Comparison of ENCODE assay signal across 17 cellular contexts in genomic region chr20:3121955-3122610, GRCh38. TPM values are rescaled to one million over a fixed set of nuclear protein-coding genes. Genes with fewer than 3 reads are reported as not detected.
DNase-seq lines count a peak whose midpoint lies in the region; ATAC-seq and TF ChIP-seq lines count a peak whose summit lies in the region.
"Had no signal": no experiment of that assay in that cellular context is flagged by ENCODE, and none has a peak within 500 bp of the region (broad histone marks: within the 10 kb centered on the region; RNA-seq: fewer than 3 reads in every experiment).

No MANE protein-coding gene starts in this region.

- H3K36me3 ChIP-seq in Karpas-422 (ENCODE audit: insufficient read depth, low read length): peaks cover 3% of the 10 kb centered on the region

- no peak for DNase-seq in activated CD4-positive, alpha-beta T cell treated with anti-CD3 and anti-CD28 coated beads, Interleukin-2, amount 10 ng/mL, durations not matched to agents 24 days and 14 days
- no peak for DNase-seq in activated CD4-positive, alpha-beta T cell treated with anti-CD3 and anti-CD28 coated beads, Interleukin-2, amount 50 U/mL, for 4 hours
- DNase-seq in Karpas-422 (peak; percentile 47), neural crest cell (ENCODE audit: low read depth, low spot score) (no peak), NCI-H187 treated with DMSO at 0.1 percent for 48 hours (lab: John Stamatoyannopoulos, UW) (no peak), NK-92 (lab: John Stamatoyannopoulos, UW; ENCODE audit: unreplicated experiment) (no peak), NCI-H2081 (lab: John Stamatoyannopoulos, UW) (no peak)
- no peak for DNase-seq in activated naive CD4-positive, alpha-beta T cell treated with anti-CD3 and anti-CD28 coated beads, Interleukin-2, amount 50 U/mL, for 72 hours (ENCODE audit: low spot score in 2 of 2)
- DNase-seq: ACHN, activated gamma-delta T cell, foreskin fibroblast, NCI-H1694 treated with DMSO at 0.1 percent for 48 hours, NCI-H524 treated with DMSO at 0.1 percent for 48 hours had no signal

- no peaks in the 10 kb centered on the region for H3K4me1 ChIP-seq in Karpas-422 (ENCODE audit: low read length)

- ATAC-seq in activated naive CD4-positive, alpha-beta T cell treated with anti-CD3 and anti-CD28 coated beads, Interleukin-2, amount 50 U/mL, for 72 hours: peak in 1 of 2 donors; percentile 38
- ATAC-seq: natural killer cell treated with Interleukin-12 subunit alpha and Interleukin-12 subunit beta and Interleukin-15 and Interleukin-18, amount 100 ng/mL, for 72 hours had no signal

- H3K36me3 Mint-ChIP-seq in activated CD4-positive, alpha-beta T cell treated with anti-CD3 and anti-CD28 coated beads, Interleukin-2, amount 10 ng/mL, durations not matched to agents 24 days and 14 days (ENCODE audit: low read depth): peaks cover 48% of the 10 kb centered on the region
- H3K36me3 Mint-ChIP-seq in activated naive CD4-positive, alpha-beta T cell treated with anti-CD3 and anti-CD28 coated beads, Interleukin-2, amount 50 U/mL, for 72 hours: peaks cover 31 to 46% of the 10 kb centered on the region in 2 donors
- H3K36me3 Mint-ChIP-seq in neural crest cell (ENCODE audit: low read depth): peaks cover 35% of the 10 kb centered on the region

- peaks cover under 1% of the 10 kb centered on the region for H3K9me3 ChIP-seq in Karpas-422 (ENCODE audit: low read length)

- no peaks in the 10 kb centered on the region for H3K9me2 ChIP-seq in Karpas-422 (replicated peaks; ENCODE audit: insufficient read depth, low read length)

- H3K27ac ChIP-seq in Karpas-422 (ENCODE audit: low read length): no peak overlapping the region

- peak overlapping the region; percentile 69 for H3K4me3 Mint-ChIP-seq in activated CD4-positive, alpha-beta T cell treated with anti-CD3 and anti-CD28 coated beads, Interleukin-2, amount 10 ng/mL, durations not matched to agents 24 days and 14 days
- H3K4me3 Mint-ChIP-seq in neural crest cell: no peak overlapping the region
- H3K4me3 Mint-ChIP-seq: natural killer cell treated with Interleukin-12 subunit alpha and Interleukin-12 subunit beta and Interleukin-15 and Interleukin-18, amount 100 ng/mL, for 72 hours had no signal

- TF ChIP-seq CTCF in neural crest cell (conservative IDR thresholded peaks at IDR 0.05): no peak

- no peak overlapping the region for H3K4me3 ChIP-seq in Karpas-422 (ENCODE audit: low read length)

- intact Hi-C loops in activated CD4-positive, alpha-beta T cell treated with anti-CD3 and anti-CD28 coated beads, Interleukin-2, amount 10 ng/mL, durations not matched to agents 24 days and 14 days (cut with micrococcal nuclease): loop anchor here (2.0 kb wide), 1 partner anchor 35 kb away; no protein-coding TSS in a partner anchor

- H3K9me3 Mint-ChIP-seq in activated CD4-positive, alpha-beta T cell treated with anti-CD3 and anti-CD28 coated beads, Interleukin-2, amount 10 ng/mL, durations not matched to agents 24 days and 14 days: no peaks in the 10 kb centered on the region
- peaks cover 5 to 6% of the 10 kb centered on the region in 2 donors for H3K9me3 Mint-ChIP-seq in activated naive CD4-positive, alpha-beta T cell treated with anti-CD3 and anti-CD28 coated beads, Interleukin-2, amount 50 U/mL, for 72 hours
- H3K9me3 Mint-ChIP-seq in neural crest cell: peaks cover 8% of the 10 kb centered on the region
- H3K9me3 Mint-ChIP-seq: natural killer cell treated with Interleukin-12 subunit alpha and Interleukin-12 subunit beta and Interleukin-15 and Interleukin-18, amount 100 ng/mL, for 72 hours had no signal

- H4K20me1 ChIP-seq in Karpas-422 (ENCODE audit: insufficient read depth, low read depth, low read length): no peaks in the 10 kb centered on the region

- H3K79me2 ChIP-seq in Karpas-422 (ENCODE audit: low read length): no peaks in the 10 kb centered on the region

- no peaks in the 10 kb centered on the region for H3K27me3 ChIP-seq in Karpas-422 (ENCODE audit: low read length)

- H3K27ac Mint-ChIP-seq in activated CD4-positive, alpha-beta T cell treated with anti-CD3 and anti-CD28 coated beads, Interleukin-2, amount 10 ng/mL, durations not matched to agents 24 days and 14 days: peak overlapping the region; percentile 82
- peak overlapping the region; percentile 88 to 89 for H3K27ac Mint-ChIP-seq in activated naive CD4-positive, alpha-beta T cell treated with anti-CD3 and anti-CD28 coated beads, Interleukin-2, amount 50 U/mL, for 72 hours
- H3K27ac Mint-ChIP-seq in neural crest cell (ENCODE audit: unreplicated experiment): peak overlapping the region; percentile 19
- H3K27ac Mint-ChIP-seq: natural killer cell treated with Interleukin-12 subunit alpha and Interleukin-12 subunit beta and Interleukin-15 and Interleukin-18, amount 100 ng/mL, for 72 hours had no signal

- H3K4me1 Mint-ChIP-seq in activated CD4-positive, alpha-beta T cell treated with anti-CD3 and anti-CD28 coated beads, Interleukin-2, amount 10 ng/mL, durations not matched to agents 24 days and 14 days: peaks cover 34% of the 10 kb centered on the region
- H3K4me1 Mint-ChIP-seq in neural crest cell: no peaks in the 10 kb centered on the region

- no peaks in the 10 kb centered on the region for H3K27me3 Mint-ChIP-seq in activated CD4-positive, alpha-beta T cell treated with anti-CD3 and anti-CD28 coated beads, Interleukin-2, amount 10 ng/mL, durations not matched to agents 24 days and 14 days
- H3K27me3 Mint-ChIP-seq in neural crest cell (ENCODE audit: low read depth): no peaks in the 10 kb centered on the region
- H3K27me3 Mint-ChIP-seq: natural killer cell treated with Interleukin-12 subunit alpha and Interleukin-12 subunit beta and Interleukin-15 and Interleukin-18, amount 100 ng/mL, for 72 hours had no signal

- no peak overlapping the region for H3K9ac ChIP-seq in Karpas-422 (ENCODE audit: low read length)

- H3K4me2 ChIP-seq in Karpas-422 (ENCODE audit: low read depth, low read length, poor library complexity, severe bottlenecking): no peak overlapping the region

- H2AFZ ChIP-seq in Karpas-422 (ENCODE audit: low read length): no peak overlapping the region

RNA-seq across cellular contexts. Expression of gene AVP, which starts 37.6 kb away (rescaled TPM):
- total RNA-seq in activated CD4-positive, alpha-beta T cell treated with anti-CD3 and anti-CD28 coated beads, Interleukin-2, amount 10 ng/mL, durations not matched to agents 24 days and 14 days: not detected in 2 replicates
- not detected in 2 replicates for total RNA-seq in Karpas-422 (2014; rRNA removed; shearing (Covaris generic); ENCODE audit: low replicate concordance)
- total RNA-seq in activated naive CD4-positive, alpha-beta T cell treated with anti-CD3 and anti-CD28 coated beads, Interleukin-2, amount 50 U/mL, for 72 hours: under 1 TPM in 1 of 2 donors, not detected in 1; 0.45 TPM
- not detected in 2 replicates for total RNA-seq in neural crest cell
- total RNA-seq: bronchial epithelial cell; liver; natural killer cell treated with Interleukin-12 subunit alpha and Interleukin-12 subunit beta and Interleukin-15 and Interleukin-18, amount 100 ng/mL, for 72 hours; T-helper 1 cell treated with Interleukin-12 subunit alpha and Interleukin-12 subunit beta and Interleukin-4 antibody, amounts not matched to agents 30 ng/mL and 1 ng/mL, for 36 hours had no signal

RNA-seq across cellular contexts. Expression of gene FASTKD5, which starts 37.6 kb away (rescaled TPM):
- 24.8 and 26.0 TPM in 2 replicates for total RNA-seq in activated CD4-positive, alpha-beta T cell treated with anti-CD3 and anti-CD28 coated beads, Interleukin-2, amount 10 ng/mL, durations not matched to agents 24 days and 14 days
- total RNA-seq in Karpas-422 (2014; rRNA removed; shearing (Covaris generic); ENCODE audit: low replicate concordance): 13.1 and 17.5 TPM in 2 replicates
- total RNA-seq in activated naive CD4-positive, alpha-beta T cell treated with anti-CD3 and anti-CD28 coated beads, Interleukin-2, amount 50 U/mL, for 72 hours: 10 to 100 TPM; 18.8 to 24.2 TPM
- total RNA-seq in neural crest cell: 17.1 and 18.8 TPM in 2 replicates

RNA-seq across cellular contexts. Expression of gene UBOX5, which starts 37.6 kb away (rescaled TPM):
- 6.7 and 7.2 TPM in 2 replicates for total RNA-seq in activated CD4-positive, alpha-beta T cell treated with anti-CD3 and anti-CD28 coated beads, Interleukin-2, amount 10 ng/mL, durations not matched to agents 24 days and 14 days
- 2.9 and 4.2 TPM in 2 replicates for total RNA-seq in Karpas-422 (2014; rRNA removed; shearing (Covaris generic); ENCODE audit: low replicate concordance)
- total RNA-seq in activated naive CD4-positive, alpha-beta T cell treated with anti-CD3 and anti-CD28 coated beads, Interleukin-2, amount 50 U/mL, for 72 hours: 1 to 10 TPM; 5.5 to 7.1 TPM
- 8.3 and 9.8 TPM in 2 replicates for total RNA-seq in neural crest cell

RNA-seq across cellular contexts. Expression of gene OXT, which starts 50.7 kb away (rescaled TPM):
- 0.73 TPM in 1 of 2 replicates, not detected in the other for total RNA-seq in activated CD4-positive, alpha-beta T cell treated with anti-CD3 and anti-CD28 coated beads, Interleukin-2, amount 10 ng/mL, durations not matched to agents 24 days and 14 days
- total RNA-seq in Karpas-422 (2014; rRNA removed; shearing (Covaris generic); ENCODE audit: low replicate concordance): not detected in 2 replicates
- total RNA-seq in activated naive CD4-positive, alpha-beta T cell treated with anti-CD3 and anti-CD28 coated beads, Interleukin-2, amount 50 U/mL, for 72 hours: not detected
- not detected in 2 replicates for total RNA-seq in neural crest cell
- total RNA-seq: bronchial epithelial cell; natural killer cell treated with Interleukin-12 subunit alpha and Interleukin-12 subunit beta and Interleukin-15 and Interleukin-18, amount 100 ng/mL, for 72 hours had no signal

RNA-seq across cellular contexts. Expression of gene LZTS3, which starts 51.3 kb away (rescaled TPM):
- total RNA-seq in activated CD4-positive, alpha-beta T cell treated with anti-CD3 and anti-CD28 coated beads, Interleukin-2, amount 10 ng/mL, durations not matched to agents 24 days and 14 days: 0.54 and 0.69 TPM in 2 replicates
- 3.1 and 9.1 TPM in 2 replicates for total RNA-seq in Karpas-422 (2014; rRNA removed; shearing (Covaris generic); ENCODE audit: low replicate concordance)
- 1 to 10 TPM; 2.0 to 4.2 TPM for total RNA-seq in activated naive CD4-positive, alpha-beta T cell treated with anti-CD3 and anti-CD28 coated beads, Interleukin-2, amount 50 U/mL, for 72 hours
- total RNA-seq in neural crest cell: 10.8 and 11.0 TPM in 2 replicates

Comparison
In these comparisons a context has a peak if more than half of its experiments do, and no peak if none do; other contexts are left out.
1. H3K27ac Mint-ChIP-seq: peak in every context shown above with its lines; median percentile 88 in activated naive CD4-positive, alpha-beta T cell treated with anti-CD3 and anti-CD28 coated beads, Interleukin-2, amount 50 U/mL, for 72 hours; 82 in activated CD4-positive, alpha-beta T cell treated with anti-CD3 and anti-CD28 coated beads, Interleukin-2, amount 10 ng/mL, durations not matched to agents 24 days and 14 days; 19 in neural crest cell.